10 cellular contexts compared by ENCODE assay signal in the genomic region with DNA sequence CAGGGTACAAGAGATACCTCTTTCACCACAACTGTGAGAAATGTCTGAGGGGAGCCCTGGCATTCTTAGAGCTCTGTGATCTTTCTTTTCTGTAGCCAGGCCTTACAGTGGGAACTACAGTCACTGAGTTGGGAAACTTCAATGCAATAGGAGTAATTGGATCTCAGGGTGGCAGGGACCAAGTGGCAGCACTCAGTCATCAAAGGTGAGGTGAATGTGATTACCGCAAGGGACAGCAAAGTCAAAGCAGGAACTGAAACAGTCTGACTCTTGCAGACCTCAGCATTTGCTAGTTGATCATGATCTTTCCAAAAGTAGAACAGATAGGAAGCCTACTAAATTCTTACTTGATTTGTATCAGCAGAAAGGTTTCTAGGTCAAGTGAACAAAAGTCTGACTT. TPM values are rescaled to one million over a fixed set of nuclear protein-coding genes. Genes with fewer than 3 reads are reported as not detected.
DNase-seq lines count a peak whose midpoint lies in the region; ATAC-seq and TF ChIP-seq lines count a peak whose summit lies in the region.
"Had no signal": no experiment of that assay in that cellular context is flagged by ENCODE, and none has a peak within 500 bp of the region (broad histone marks: within the 10 kb centered on the region; RNA-seq: fewer than 3 reads in every experiment).

No MANE protein-coding gene starts in this region.

- H3K27ac ChIP-seq in aorta (ENCODE audit: low read depth in 1 of 2, low read length in 2 of 2) = no peak overlapping the region
- H3K27ac ChIP-seq in tibial artery = no peak overlapping the region
- H3K27ac ChIP-seq: epithelial cell of prostate had no signal

- no peaks in the 10 kb centered on the region for H3K9me3 ChIP-seq in aorta (ENCODE audit: control insufficient read depth, low read length)
- H3K9me3 ChIP-seq in tibial artery = no peaks in the 10 kb centered on the region

- no peak overlapping the region for H3K27ac Mint-ChIP-seq in WTC11

- POLR2A ChIA-PET in GM10248 (lab: Yijun Ruan, JAX) = no interaction called here
- POLR2A ChIA-PET in WTC11 (lab: Charles Lee) = no interaction called here

- H3K36me3 ChIP-seq in aorta (ENCODE audit: control insufficient read depth in 1 of 2, insufficient read depth in 2 of 2, low read length in 1 of 2) = no peaks in the 10 kb centered on the region
- no peaks in the 10 kb centered on the region for H3K36me3 ChIP-seq in tibial artery

- peak; percentile 59 for DNase-seq in GM10248 (ENCODE audit: extremely low spot score)
- DNase-seq in GM19238 (ENCODE audit: insufficient read length, low spot score) = peak; percentile 18
- no peak for DNase-seq in WTC11 (ENCODE audit: low spot score)
- DNase-seq in anterior cingulate cortex (lab: John Stamatoyannopoulos, UW) = no peak
- no peak for DNase-seq in aorta
- DNase-seq in NCI-H1436 treated with DMSO at 0.1 percent for 48 hours (lab: John Stamatoyannopoulos, UW) = no peak
- no peak for DNase-seq in tibial artery
- DNase-seq: NCI-H2227 treated with DMSO at 0.1 percent for 48 hours had no signal

- intact Hi-C loops in aorta (cut with DNase I) (no loop called here), tibial artery (cut with DNase I; ENCODE audit: low total_unique reads) (no loop called here)

- H3K4me1 ChIP-seq in aorta (ENCODE audit: control insufficient read depth in 1 of 2, insufficient read depth in 2 of 2, low read length in 2 of 2) (no peaks in the 10 kb centered on the region), tibial artery (no peaks in the 10 kb centered on the region)

- 86 to 100% methylated on average over 1 of the region's 1 CpG for WGBS in aorta, 2 donors

- no peak overlapping the region for H3K4me3 Mint-ChIP-seq in WTC11

- peaks cover 37% of the 10 kb centered on the region for H3K4me1 Mint-ChIP-seq in WTC11

- H3K27me3 ChIP-seq in aorta (ENCODE audit: control insufficient read depth in 1 of 2, insufficient read depth in 2 of 2, low read length in 1 of 2) (no peaks in the 10 kb centered on the region), tibial artery (peaks cover 0 to 2% of the 10 kb centered on the region in 2 donors)

- H3K27me3 Mint-ChIP-seq in WTC11 (ENCODE audit: low read depth) = peaks cover 56% of the 10 kb centered on the region

- H3K9me3 Mint-ChIP-seq in WTC11 = 0 out of 2 replicates have a peak, but pooled peaks cover 3% of the 10 kb centered on the region

- TF ChIP-seq CTCF in GM10248 (IDR thresholded peaks at IDR 0.05; ENCODE audit: control extremely low read depth, extremely low read depth, low read depth, missing control alignments) (no peak), WTC11 (IDR thresholded peaks at IDR 0.05) (no peak), tibial artery (IDR thresholded peaks at IDR 0.05) (no peak)

- ATAC-seq in HG03060 (IDR thresholded peaks at IDR 0.05; ENCODE audit: low read depth, unreplicated experiment) (peak; percentile 70), WTC11 (peak; percentile 31), aorta (ENCODE audit: low FRiP score) (no peak)

- CTCF ChIA-PET in GM10248 (lab: Yijun Ruan, JAX) = interaction anchor here (1.1 to 1.6 kb wide), 2 partner anchors 8 to 15 kb away, joined by 3 read pairs; no protein-coding TSS in a partner anchor
- CTCF ChIA-PET in WTC11 (lab: Charles Lee) = interaction anchor here (1.3 kb wide), 1 partner anchor 44 kb away, joined by 4 read pairs; no protein-coding TSS in a partner anchor

- no peaks in the 10 kb centered on the region for H3K36me3 Mint-ChIP-seq in WTC11

- H3K4me3 ChIP-seq in aorta (ENCODE audit: low read length in 2 of 2) = no peak overlapping the region
- H3K4me3 ChIP-seq in tibial artery = no peak overlapping the region

TF ChIP-seq in WTC11, 78 proteins besides CTCF, POLR2A, EP300 and RAD21:
- TF ChIP-seq ZNF263 (CRISPR knock-in tag; IDR thresholded peaks at IDR 0.05; ENCODE audit: low read depth) = no peak
- TF ChIP-seq, protein P1, sequence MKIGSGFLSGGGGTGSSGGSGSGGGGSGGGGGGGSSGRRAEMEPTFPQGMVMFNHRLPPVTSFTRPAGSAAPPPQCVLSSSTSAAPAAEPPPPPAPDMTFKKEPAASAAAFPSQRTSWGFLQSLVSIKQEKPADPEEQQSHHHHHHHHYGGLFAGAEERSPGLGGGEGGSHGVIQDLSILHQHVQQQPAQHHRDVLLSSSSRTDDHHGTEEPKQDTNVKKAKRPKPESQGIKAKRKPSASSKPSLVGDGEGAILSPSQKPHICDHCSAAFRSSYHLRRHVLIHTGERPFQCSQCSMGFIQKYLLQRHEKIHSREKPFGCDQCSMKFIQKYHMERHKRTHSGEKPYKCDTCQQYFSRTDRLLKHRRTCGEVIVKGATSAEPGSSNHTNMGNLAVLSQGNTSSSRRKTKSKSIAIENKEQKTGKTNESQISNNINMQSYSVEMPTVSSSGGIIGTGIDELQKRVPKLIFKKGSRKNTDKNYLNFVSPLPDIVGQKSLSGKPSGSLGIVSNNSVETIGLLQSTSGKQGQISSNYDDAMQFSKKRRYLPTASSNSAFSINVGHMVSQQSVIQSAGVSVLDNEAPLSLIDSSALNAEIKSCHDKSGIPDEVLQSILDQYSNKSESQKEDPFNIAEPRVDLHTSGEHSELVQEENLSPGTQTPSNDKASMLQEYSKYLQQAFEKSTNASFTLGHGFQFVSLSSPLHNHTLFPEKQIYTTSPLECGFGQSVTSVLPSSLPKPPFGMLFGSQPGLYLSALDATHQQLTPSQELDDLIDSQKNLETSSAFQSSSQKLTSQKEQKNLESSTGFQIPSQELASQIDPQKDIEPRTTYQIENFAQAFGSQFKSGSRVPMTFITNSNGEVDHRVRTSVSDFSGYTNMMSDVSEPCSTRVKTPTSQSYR (CRISPR knock-in tag; IDR thresholded peaks at IDR 0.05) = no peak
TF ChIP-seq in WTC11: peak in this region for 0.

RNA-seq across cellular contexts. Expression of a gene that starts 7.3 kb away (rescaled TPM):
- 7.3 to 9.0 TPM (median 7.5 TPM) in 3 replicates for total RNA-seq in WTC11 (2021)
- total RNA-seq in aorta = 1 to 10 TPM in 1 of 2 donors, under 1 TPM in 1; 0.75 to 1.0 TPM
- polyA plus RNA-seq in aorta = under 1 TPM; 0.13 to 0.33 TPM

Comparison
In these comparisons a context has a peak if more than half of its experiments do, and no peak if none do; other contexts are left out.
1. DNase-seq: peak in GM10248 (single experiment) and GM19238 (single experiment); none in WTC11 (single experiment), anterior cingulate cortex (0 of 58), aorta (0 of 2), NCI-H1436 treated with DMSO at 0.1 percent for 48 hours (single experiment) and tibial artery (0 of 2).